8 cellular contexts compared by ENCODE assay signal in the genomic region with DNA sequence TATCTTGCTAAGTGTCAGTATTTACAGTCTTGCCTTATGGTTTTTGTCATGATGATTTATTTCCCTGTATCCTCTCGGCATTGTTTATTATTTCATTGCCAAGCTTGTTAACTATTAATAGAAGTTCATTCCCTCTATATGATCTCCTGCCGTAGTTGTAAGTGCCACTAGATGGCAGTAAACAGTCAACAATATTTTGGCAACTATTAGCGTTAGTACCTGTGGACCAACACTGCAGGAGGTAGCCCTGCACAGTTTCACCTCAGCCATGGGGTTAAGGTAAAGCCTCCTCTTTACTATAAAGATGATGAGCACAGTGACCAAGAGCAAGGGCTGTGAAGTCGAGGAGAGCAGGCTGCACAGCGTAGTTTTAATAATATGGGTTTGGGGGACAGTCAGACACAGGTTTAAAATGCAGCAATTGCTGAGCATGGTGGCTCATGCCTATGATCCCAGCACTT. TPM values are rescaled to one million over a fixed set of nuclear protein-coding genes. Genes with fewer than 3 reads are reported as not detected.
A peak's percentile ranks its signal among the peaks of the same experiment; 100 is the strongest.
DNase-seq lines count a peak whose midpoint lies in the region; ATAC-seq, FAIRE-seq and TF ChIP-seq lines count a peak whose summit lies in the region.

No MANE protein-coding gene starts in this region.

- no peaks in the 10 kb centered on the region for H3K36me3 Mint-ChIP-seq in activated CD4-positive, alpha-beta T cell treated with anti-CD3 and anti-CD28 coated beads, Interleukin-2, amount 10 ng/mL, durations not matched to agents 7 days and 5 days (ENCODE audit: low read depth)

- peak; percentile 77 for ATAC-seq in HG03095 (IDR thresholded peaks at IDR 0.05; ENCODE audit: unreplicated experiment)
- ATAC-seq in esophagus mucosa: peak; percentile 83

- peak; percentile 98 for FAIRE-seq in GM12891 (lab: Jason Lieb, UNC)

- no peaks in the 10 kb centered on the region for H3K9me3 Mint-ChIP-seq in activated CD4-positive, alpha-beta T cell treated with anti-CD3 and anti-CD28 coated beads, Interleukin-2, amount 10 ng/mL, durations not matched to agents 7 days and 5 days

- H3K4me1 Mint-ChIP-seq in activated CD4-positive, alpha-beta T cell treated with anti-CD3 and anti-CD28 coated beads, Interleukin-2, amount 10 ng/mL, durations not matched to agents 7 days and 5 days: no peaks in the 10 kb centered on the region

- H3K27me3 Mint-ChIP-seq in activated CD4-positive, alpha-beta T cell treated with anti-CD3 and anti-CD28 coated beads, Interleukin-2, amount 10 ng/mL, durations not matched to agents 7 days and 5 days: peaks cover 5% of the 10 kb centered on the region

- CTCF ChIA-PET in activated CD4-positive, alpha-beta T cell treated with anti-CD3 and anti-CD28 coated beads, Interleukin-2, amount 10 ng/mL, durations not matched to agents 7 days and 5 days (lab: Charles Lee): interaction anchor here (0.5 to 1.6 kb wide), 6 partner anchors 14 to 305 kb away, joined by 3 to 8 read pairs (median 3); no protein-coding TSS in a partner anchor

- no peak overlapping the region for H3K27ac Mint-ChIP-seq in activated CD4-positive, alpha-beta T cell treated with anti-CD3 and anti-CD28 coated beads, Interleukin-2, amount 10 ng/mL, durations not matched to agents 7 days and 5 days

- peak; percentile 64 for DNase-seq in AG08395 (ENCODE audit: low spot score)
- DNase-seq in GM12891 (ENCODE audit: insufficient read length, low spot score): peak; percentile 22
- peak; percentile 13 for DNase-seq in NCI-H226
- peak; percentile 63 for DNase-seq in activated CD4-positive, alpha-beta T cell treated with anti-CD3 and anti-CD28 coated beads, Interleukin-2, amount 10 ng/mL, durations not matched to agents 7 days and 5 days
- DNase-seq in myocyte (ENCODE audit: low read depth): peak; percentile 61
- no peak for DNase-seq in stimulated activated naive CD4-positive, alpha-beta T cell treated with Interleukin-2 at 50 U/mL for 16 hours (lab: John Stamatoyannopoulos, UW)

- POLR2A ChIA-PET in activated CD4-positive, alpha-beta T cell treated with anti-CD3 and anti-CD28 coated beads, Interleukin-2, amount 10 ng/mL, durations not matched to agents 7 days and 5 days (lab: Charles Lee): interaction anchor here (0.5 kb wide), 1 partner anchor 278 kb away, joined by 3 read pairs; no protein-coding TSS in a partner anchor

- H3K4me3 Mint-ChIP-seq in activated CD4-positive, alpha-beta T cell treated with anti-CD3 and anti-CD28 coated beads, Interleukin-2, amount 10 ng/mL, durations not matched to agents 7 days and 5 days: no peak overlapping the region

- no peak for TF ChIP-seq POLR2A in GM12891 (IDR thresholded peaks at IDR 0.05; ENCODE audit: low read depth, low read length)

TF ChIP-seq in GM12891, 5 proteins besides CTCF, POLR2A, EP300 and RAD21:
- TF ChIP-seq TAF1 (IDR thresholded peaks at IDR 0.05; ENCODE audit: low read depth, low read length) (no peak), SPI1 (IDR thresholded peaks at IDR 0.05; ENCODE audit: low read depth, low read length) (no peak), POU2F2 (IDR thresholded peaks at IDR 0.05; ENCODE audit: low read depth, low read length) (no peak), PAX5 (IDR thresholded peaks at IDR 0.05; ENCODE audit: insufficient read depth, low read length, severe bottlenecking) (no peak), POLR2AphosphoS5 (IDR thresholded peaks at IDR 0.05; ENCODE audit: low read depth, low read length) (no peak)

RNA-seq across cellular contexts. Expression of gene CCNJ, which starts 26.1 kb away (rescaled TPM):
- 2.1 TPM for polyA plus RNA-seq in GM12891 (2012; ENCODE audit: low read depth, missing spikeins)
- total RNA-seq in activated CD4-positive, alpha-beta T cell treated with anti-CD3 and anti-CD28 coated beads, Interleukin-2, amount 10 ng/mL, durations not matched to agents 7 days and 5 days: 1 to 10 TPM; 4.1 to 4.8 TPM
- total RNA-seq in esophagus mucosa: 2.4 TPM
- 6.3 and 8.2 TPM in 2 replicates for total RNA-seq in myocyte
- 2.8 TPM for polyA plus RNA-seq in myocyte (2012)
